ENCODE assay signal across 33 cellular contexts in the genomic region with DNA sequence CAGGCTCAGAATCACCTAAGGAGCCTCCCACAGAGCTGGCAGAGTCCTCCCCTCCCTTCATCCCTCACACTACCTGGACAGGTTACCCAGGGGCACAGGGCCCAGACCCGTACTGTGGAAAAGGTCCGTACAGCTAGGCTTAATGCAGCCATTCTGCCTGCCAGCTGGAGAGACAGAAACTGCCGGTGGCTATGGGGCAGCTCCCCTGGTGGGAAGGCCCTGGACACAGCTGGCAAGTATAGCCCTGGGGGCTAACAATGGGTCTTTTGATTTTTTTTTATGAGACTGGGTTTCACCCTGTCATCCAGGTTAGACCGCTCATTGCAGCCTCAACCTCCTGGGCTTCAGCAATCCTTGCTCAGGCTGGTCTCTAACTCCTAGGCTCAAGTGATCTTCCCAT.
DNase-seq lines count a peak whose midpoint lies in the region; ATAC-seq, FAIRE-seq and TF ChIP-seq lines count a peak whose summit lies in the region.
"Had no signal": no experiment of that assay in that cellular context is flagged by ENCODE, and none has a peak within 500 bp of the region (broad histone marks: within the 10 kb centered on the region; RNA-seq: fewer than 3 reads in every experiment).

No MANE protein-coding gene starts in this region.

- no peak for TF ChIP-seq CTCF in HFFc6 (IDR thresholded peaks at IDR 0.05)

- no peaks in the 10 kb centered on the region for H3K9me3 Mint-ChIP-seq in naive B cell
- H3K9me3 Mint-ChIP-seq in HFFc6 = no peaks in the 10 kb centered on the region
- H3K9me3 Mint-ChIP-seq: activated naive CD8-positive, alpha-beta T cell treated with anti-CD3 and anti-CD28 coated beads, Interleukin-2, amount 10 ng/mL, durations not matched to agents 7 days and 5 days; CD8-positive, alpha-beta memory T cell; natural killer cell had no signal

- DNase-seq in NCI-H146 (lab: John Stamatoyannopoulos, UW) (peak; percentile 86), naive B cell (no peak), midbrain (lab: John Stamatoyannopoulos, UW) (no peak), HFFc6 (no peak), frontal cortex (ENCODE audit: low spot score in 2 of 2) (no peak)
- DNase-seq: activated CD4-positive, alpha-beta T cell treated with anti-CD3 and anti-CD28 coated beads, Interleukin-2, amount 10 ng/mL, durations not matched to agents 24 days and 14 days; activated CD8-positive, alpha-beta memory T cell treated with anti-CD3 and anti-CD28 coated beads for 24 hours; activated gamma-delta T cell; activated naive CD8-positive, alpha-beta T cell treated with anti-CD3 and anti-CD28 coated beads, Interleukin-2, amount 10 ng/mL, durations not matched to agents 7 days and 5 days; CD8-positive, alpha-beta memory T cell; DMS 273 treated with DMSO at 0.1 percent for 48 hours; foreskin fibroblast; H7; heart right ventricle; kidney; MM.1S; natural killer cell; NCI-H2081; NCI-H345; NCI-H748 treated with DMSO at 0.1 percent for 48 hours; stimulated activated CD4-positive, alpha-beta T cell treated with anti-CD3 and anti-CD28 coated beads, Interleukin-15, amount 100 ng/mL, for 24 hours; stimulated activated CD4-positive, alpha-beta T cell treated with anti-CD3 and anti-CD28 coated beads, Interleukin-4, amount 100 ng/mL, for 4 hours; T-helper 9 cell had no signal

- no peak for ATAC-seq in naive B cell (ENCODE audit: low read depth in 2 of 2)
- ATAC-seq: heart right ventricle, natural killer cell had no signal

- H3K36me3 Mint-ChIP-seq in naive B cell = peaks cover 0 to 11% of the 10 kb centered on the region in 2 donors
- peaks cover 29% of the 10 kb centered on the region for H3K36me3 Mint-ChIP-seq in HFFc6 (ENCODE audit: low read depth)
- H3K36me3 Mint-ChIP-seq: natural killer cell had no signal

- H3K4me3 Mint-ChIP-seq in naive B cell (no peak overlapping the region), HFFc6 (no peak overlapping the region)
- H3K4me3 Mint-ChIP-seq: activated CD4-positive, alpha-beta T cell treated with anti-CD3 and anti-CD28 coated beads, Interleukin-2, amount 10 ng/mL, durations not matched to agents 24 days and 14 days; activated naive CD8-positive, alpha-beta T cell treated with anti-CD3 and anti-CD28 coated beads, Interleukin-2, amount 10 ng/mL, durations not matched to agents 7 days and 5 days; mesothelial cell of epicardium; natural killer cell had no signal

- H3K27me3 Mint-ChIP-seq in naive B cell = no peaks in the 10 kb centered on the region
- no peaks in the 10 kb centered on the region for H3K27me3 Mint-ChIP-seq in HFFc6 (ENCODE audit: insufficient read depth)
- H3K27me3 Mint-ChIP-seq: activated CD4-positive, alpha-beta T cell treated with anti-CD3 and anti-CD28 coated beads, Interleukin-2, amount 10 ng/mL, durations not matched to agents 24 days and 14 days; activated naive CD8-positive, alpha-beta T cell treated with anti-CD3 and anti-CD28 coated beads, Interleukin-2, amount 10 ng/mL, durations not matched to agents 7 days and 5 days; CD8-positive, alpha-beta memory T cell had no signal

- no peak for FAIRE-seq in frontal cortex (lab: Jason Lieb, UNC)
- FAIRE-seq: astrocyte, endometrium, GM18507, kidney had no signal

- H3K4me1 Mint-ChIP-seq in naive B cell (peaks cover 29 to 46% (median 45%) of the 10 kb centered on the region in 3 donors), HFFc6 (ENCODE audit: low read depth) (peaks cover 13% of the 10 kb centered on the region)
- H3K4me1 Mint-ChIP-seq: CD8-positive, alpha-beta memory T cell had no signal

- peak overlapping the region; percentile 69 for H3K27ac ChIP-seq in angular gyrus (ENCODE audit: low read depth, low read length)
- H3K27ac ChIP-seq in temporal lobe (ENCODE audit: low read depth, low read length) = peak overlapping the region; percentile 63
- H3K27ac ChIP-seq: cardiac muscle cell, esophagus muscularis mucosa, SJSA1, suprapubic skin had no signal

- peak overlapping the region in 5 of 6 donors; percentile 53 to 95 (median 93) for H3K27ac Mint-ChIP-seq in naive B cell
- no peak overlapping the region for H3K27ac Mint-ChIP-seq in HFFc6
- H3K27ac Mint-ChIP-seq: activated naive CD8-positive, alpha-beta T cell treated with anti-CD3 and anti-CD28 coated beads, Interleukin-2, amount 10 ng/mL, durations not matched to agents 7 days and 5 days; mesothelial cell of epicardium; natural killer cell had no signal
